ENCODE assay signal across 8 cellular contexts in genomic region chr17:44948315-44948795, GRCh38. TPM values are rescaled to one million over a fixed set of nuclear protein-coding genes. Genes with fewer than 3 reads are reported as not detected.
DNase-seq lines count a peak whose midpoint lies in the region; ATAC-seq, FAIRE-seq and TF ChIP-seq lines count a peak whose summit lies in the region.

No MANE protein-coding gene starts in this region.

- FAIRE-seq in HTR-8/SVneo (lab: Jason Lieb, UNC), result no peak

- peak overlapping the region; percentile 85 for H3K27ac Mint-ChIP-seq in CD4-positive, alpha-beta T cell

- no peaks in the 10 kb centered on the region for H3K27me3 Mint-ChIP-seq in CD4-positive, alpha-beta T cell

- no peak for ATAC-seq in CD4-positive, alpha-beta T cell (ENCODE audit: poor library complexity)
- ATAC-seq in GM19395 (IDR thresholded peaks at IDR 0.05; ENCODE audit: unreplicated experiment), result no peak

- no peaks in the 10 kb centered on the region for H3K9me3 ChIP-seq in CD4-positive, alpha-beta T cell (ENCODE audit: control insufficient read depth, low read length)
- H3K9me3 ChIP-seq in NT2/D1 (ENCODE audit: insufficient read depth, low read length) (no peaks in the 10 kb centered on the region), endocrine pancreas (ENCODE audit: control insufficient read depth, low read length) (no peaks in the 10 kb centered on the region), neutrophil (no peaks in the 10 kb centered on the region)

- POLR2A ChIA-PET in CD4-positive, alpha-beta T cell (lab: Charles Lee), result no interaction called here

- H3K4me3 Mint-ChIP-seq in CD4-positive, alpha-beta T cell, result peak overlapping the region; percentile 93

- H3K27ac ChIP-seq in CD4-positive, alpha-beta T cell (ENCODE audit: low read depth, low read length), result no peak overlapping the region
- peak overlapping the region; percentile 81 for H3K27ac ChIP-seq in neutrophil

- H3K4me3 ChIP-seq in NT2/D1 (ENCODE audit: insufficient read length, low read depth), result peak overlapping the region; percentile 93
- peak overlapping the region; percentile 63 for H3K4me3 ChIP-seq in endocrine pancreas (ENCODE audit: control insufficient read depth, insufficient read depth, low read length)
- H3K4me3 ChIP-seq in neutrophil (ENCODE audit: low read depth in 1 of 2, low read length in 1 of 2), result peak overlapping the region; percentile 74 to 86

- no peak for DNase-seq in CD4-positive, alpha-beta T cell
- DNase-seq in NT2/D1 (ENCODE audit: low read depth, low spot score) (no peak), HUDEP-2 (lab: John Stamatoyannopoulos, UW; ENCODE audit: unreplicated experiment in 76 of 76) (no peak), NCI-H2196 treated with DMSO at 0.1 percent for 48 hours (lab: John Stamatoyannopoulos, UW; ENCODE audit: unreplicated experiment) (no peak), HTR-8/SVneo (ENCODE audit: insufficient read length, low spot score) (no peak)

- H3K9me3 Mint-ChIP-seq in CD4-positive, alpha-beta T cell, result no peaks in the 10 kb centered on the region

- peaks cover 7% of the 10 kb centered on the region for H3K4me1 Mint-ChIP-seq in CD4-positive, alpha-beta T cell (ENCODE audit: low read depth)

- H3K4me1 ChIP-seq in NT2/D1 (ENCODE audit: insufficient read depth, insufficient read length) (peaks cover 2% of the 10 kb centered on the region), endocrine pancreas (ENCODE audit: control insufficient read depth, insufficient read depth, low read length) (no peaks in the 10 kb centered on the region), neutrophil (ENCODE audit: control insufficient read depth in 1 of 2, insufficient read depth in 1 of 2, low read depth in 1 of 2, low read length in 1 of 2) (peaks cover 19 to 22% of the 10 kb centered on the region in 2 experiments)

- intact Hi-C loops in CD4-positive, alpha-beta T cell (cut with DNase I, micrococcal nuclease), result loop anchor here in 1 of 2 experiments (2.0 to 5.0 kb wide), 3 partner anchors 20 to 104 kb away; partner anchors contain the start of genes C1QL1 and DCAKD

- no peak for TF ChIP-seq CTCF in CD4-positive, alpha-beta T cell (IDR thresholded peaks at IDR 0.05)
- no peak for TF ChIP-seq CTCF in neutrophil (IDR thresholded peaks at IDR 0.05)

- no peaks in the 10 kb centered on the region for H3K27me3 ChIP-seq in CD4-positive, alpha-beta T cell (ENCODE audit: control insufficient read depth, insufficient read depth, low read length)
- H3K27me3 ChIP-seq in NT2/D1 (ENCODE audit: insufficient read depth, insufficient read length), result peaks cover 10% of the 10 kb centered on the region
- no peaks in the 10 kb centered on the region for H3K27me3 ChIP-seq in endocrine pancreas (ENCODE audit: control insufficient read depth, insufficient read depth, low read length)
- no peaks in the 10 kb centered on the region for H3K27me3 ChIP-seq in neutrophil

- H3K9ac ChIP-seq in NT2/D1 (ENCODE audit: insufficient read length, low read depth) (peak overlapping the region; percentile 96), endocrine pancreas (ENCODE audit: control insufficient read depth, insufficient read depth, low read length) (peak overlapping the region; percentile 5)

- CTCF ChIA-PET in CD4-positive, alpha-beta T cell (lab: Charles Lee), result no interaction called here

- H3K36me3 ChIP-seq in NT2/D1 (ENCODE audit: insufficient read depth, insufficient read length, low read length), result peaks cover 31% of the 10 kb centered on the region
- no peaks in the 10 kb centered on the region for H3K36me3 ChIP-seq in endocrine pancreas (ENCODE audit: control insufficient read depth, insufficient read depth, low read length)
- no peaks in the 10 kb centered on the region for H3K36me3 ChIP-seq in neutrophil

- no peaks in the 10 kb centered on the region for H3K36me3 Mint-ChIP-seq in CD4-positive, alpha-beta T cell (ENCODE audit: low read depth)

RNA-seq across cellular contexts. Expression of gene KIF18B, which starts 0.8 kb away (rescaled TPM):
- under 1 TPM; 0.05 to 0.08 TPM for total RNA-seq in CD4-positive, alpha-beta T cell

RNA-seq across cellular contexts. Expression of gene C1QL1, which starts 19.7 kb away (rescaled TPM):
- not detected for total RNA-seq in CD4-positive, alpha-beta T cell

RNA-seq across cellular contexts. Expression of gene GFAP, which starts 33.1 kb away (rescaled TPM):
- not detected for total RNA-seq in CD4-positive, alpha-beta T cell

RNA-seq across cellular contexts. Expression of gene EFTUD2, which starts 49.1 kb away (rescaled TPM):
- total RNA-seq in CD4-positive, alpha-beta T cell, result 100 to 1,000 TPM; 105 to 112 TPM
